Comparison of ENCODE assay signal across 8 cellular contexts in genomic region chr16:68843482-68844210, GRCh38. TPM values are rescaled to one million over a fixed set of nuclear protein-coding genes. Genes with fewer than 3 reads are reported as not detected.
DNase-seq lines count a peak whose midpoint lies in the region; ATAC-seq, FAIRE-seq and TF ChIP-seq lines count a peak whose summit lies in the region.

Gene TANGO6, plus strand, starts transcription at chr16:68843531. Its CDS starts 87 bp downstream, at chr16:68843618.

- H3K27me3 ChIP-seq in WERI-Rb-1 (ENCODE audit: insufficient read depth, low read depth, severe bottlenecking) (no peaks in the 10 kb centered on the region), bronchial epithelial cell (ENCODE audit: control insufficient read depth, insufficient read depth, low read length) (no peaks in the 10 kb centered on the region), spleen (replicated peaks in 1 of 7) (no peaks in the 10 kb centered on the region)

- peak; percentile 90 for ATAC-seq in GM18867 (IDR thresholded peaks at IDR 0.05; ENCODE audit: unreplicated experiment)
- ATAC-seq in HG03108 (IDR thresholded peaks at IDR 0.05; ENCODE audit: unreplicated experiment), result peak; percentile 80

- H3K4me1 ChIP-seq in spleen, result peaks cover 11 to 50% (median 29%) of the 10 kb centered on the region in 6 donors

- H3K27ac ChIP-seq in WERI-Rb-1, result peak within 1 kb of the TSS; percentile 86
- H3K27ac ChIP-seq in spleen, result peak within 1 kb of the TSS; percentile 84 to 92 (median 91)

- TF ChIP-seq POLR2A in spleen (IDR thresholded peaks at IDR 0.05), result peak in 1 of 3 donors; percentile 2

- WGBS in spleen, 5 donors, result 0 to 1% (median 0%) methylated on average over 39 to 55 of the region's 55 CpGs

- no peak for FAIRE-seq in bronchial epithelial cell (lab: Jason Lieb, UNC)

- DNase-seq in ACHN (peak; percentile 88), NCI-H2227 (lab: John Stamatoyannopoulos, UW; ENCODE audit: unreplicated experiment) (peak; percentile 89), WERI-Rb-1 (peak; percentile 89), bronchial epithelial cell (ENCODE audit: low read depth) (peak; percentile 55), iPS-NIHi7 (ENCODE audit: extremely low spot score) (peak; percentile 92), spleen (peak; percentile 96)

- peak within 1 kb of the TSS; percentile 85 for H3K4me3 ChIP-seq in WERI-Rb-1 (ENCODE audit: low read depth, low read length)
- peak within 1 kb of the TSS; percentile 94 for H3K4me3 ChIP-seq in bronchial epithelial cell (ENCODE audit: low read depth, low read length)
- H3K4me3 ChIP-seq in spleen, result peak within 1 kb of the TSS; percentile 82 to 98 (median 92)

- H3K9me3 ChIP-seq in WERI-Rb-1 (ENCODE audit: severe bottlenecking), result no peaks in the 10 kb centered on the region
- no peaks in the 10 kb centered on the region for H3K9me3 ChIP-seq in spleen

- H3K36me3 ChIP-seq in WERI-Rb-1 (no peaks in the 10 kb centered on the region), bronchial epithelial cell (ENCODE audit: control insufficient read depth, insufficient read depth, low read length) (no peaks in the 10 kb centered on the region), spleen (no peaks in the 10 kb centered on the region)

- peak; percentile 68 for TF ChIP-seq CTCF in WERI-Rb-1 (IDR thresholded peaks at IDR 0.05; ENCODE audit: low read depth, low read length)
- TF ChIP-seq CTCF in bronchial epithelial cell (IDR thresholded peaks at IDR 0.05; ENCODE audit: insufficient read depth, low read length, severe bottlenecking), result no peak
- peak in 3 of 11 experiments; percentile 14 to 28 (median 27) for TF ChIP-seq CTCF in spleen (IDR thresholded peaks at IDR 0.05 in 8 of 11, conservative IDR thresholded peaks at IDR 0.05 in 3 of 11)

- in situ Hi-C loops in ACHN (cut with HindIII; ENCODE audit: low pct_ligation_motif_present, low pct_unique_long_range_greater_than_20kb, low sequenced_read_pairs), result no loop called here

- intact Hi-C loops in spleen (cut with DNase I; ENCODE audit: low total_unique reads), result loop anchor here (10.0 kb wide), 1 partner anchor 309 kb away; the partner anchor contains the start of gene ZFP90

RNA-seq across cellular contexts. Expression of gene TANGO6, which starts in this region (rescaled TPM):
- total RNA-seq in bronchial epithelial cell (13.7 and 16.9 TPM in 2 replicates), spleen (10 to 100 TPM; 17.1 to 35.2 (median 26.9) TPM)
- polyA plus RNA-seq in spleen, result 1 to 10 TPM; 1.9 to 4.1 (median 3.6) TPM

Comparison
In these comparisons a context has a peak if more than half of its experiments do, and no peak if none do; other contexts are left out.
1. Peak in every context shown above with its lines: DNase-seq, ATAC-seq, H3K4me3 ChIP-seq and H3K27ac ChIP-seq.